19 cellular contexts compared by ENCODE assay signal in genomic region chr10:85145966-85146365, GRCh38.
DNase-seq lines count a peak whose midpoint lies in the region; ATAC-seq and TF ChIP-seq lines count a peak whose summit lies in the region.
"Had no signal": no experiment of that assay in that cellular context is flagged by ENCODE, and none has a peak within 500 bp of the region (broad histone marks: within the 10 kb centered on the region; RNA-seq: fewer than 3 reads in every experiment).

No MANE protein-coding gene starts in this region.

- no peak overlapping the region for H3K4me3 Mint-ChIP-seq in nephron progenitor cell
- H3K4me3 Mint-ChIP-seq: B cell; CD4-positive, alpha-beta T cell; CD8-positive, alpha-beta T cell had no signal

- peaks cover 25% of the 10 kb centered on the region for H3K9me3 Mint-ChIP-seq in nephron progenitor cell
- H3K9me3 Mint-ChIP-seq: CD8-positive, alpha-beta T cell had no signal

- H3K27me3 Mint-ChIP-seq in nephron progenitor cell (ENCODE audit: low read depth, poor library complexity), result peaks cover 6% of the 10 kb centered on the region
- H3K27me3 Mint-ChIP-seq: B cell; CD4-positive, alpha-beta T cell had no signal

- DNase-seq in esophagus muscularis mucosa (ENCODE audit: extremely low spot score) (peak; percentile 89), left lobe of liver (ENCODE audit: low spot score) (peak; percentile 89), nephron progenitor cell (no peak), amygdala (lab: John Stamatoyannopoulos, UW) (no peak), heart left ventricle (no peak)
- DNase-seq in stimulated activated CD4-positive, alpha-beta T cell treated with anti-CD3 and anti-CD28 coated beads, Interleukin-1b, Interleukin-23, amount 100 ng/mL, for 48 hours, result no peak
- DNase-seq: AML-193; Caco-2; Calu3; CD4-positive, alpha-beta T cell; CD8-positive, alpha-beta T cell; DMS79 treated with DMSO at 0.1 percent for 48 hours; GF-D8 had no signal

- H3K36me3 ChIP-seq in esophagus muscularis mucosa (no peaks in the 10 kb centered on the region), liver (ENCODE audit: control insufficient read depth in 4 of 4, insufficient read depth in 3 of 4, low read depth in 1 of 4, low read length in 3 of 4) (no peaks in the 10 kb centered on the region), heart left ventricle (no peaks in the 10 kb centered on the region)
- H3K36me3 ChIP-seq: BLaER1 treated with 17β-estradiol and CSF1 and Interleukin-3, amounts not matched to agents 10 nM and 100 nM had no signal

- intact Hi-C loops in esophagus muscularis mucosa (cut with DNase I), result no loop called here
- intact Hi-C loops in heart left ventricle (cut with DNase I), result no loop called here

- H3K27me3 ChIP-seq in esophagus muscularis mucosa, result no peaks in the 10 kb centered on the region
- no peaks in the 10 kb centered on the region for H3K27me3 ChIP-seq in liver (ENCODE audit: control insufficient read depth in 4 of 4, insufficient read depth in 4 of 4, low read length in 3 of 4)
- peaks cover 0 to 3% (median 0%) of the 10 kb centered on the region in 9 donors for H3K27me3 ChIP-seq in heart left ventricle
- H3K27me3 ChIP-seq: BLaER1 treated with 17β-estradiol and CSF1 and Interleukin-3, amounts not matched to agents 10 nM and 100 nM had no signal

- TF ChIP-seq CTCF in esophagus muscularis mucosa (IDR thresholded peaks at IDR 0.05), result no peak
- no peak for TF ChIP-seq CTCF in liver (IDR thresholded peaks at IDR 0.05; ENCODE audit: low read depth, low read length, missing input control)
- no peak for TF ChIP-seq CTCF in nephron progenitor cell (IDR thresholded peaks at IDR 0.05)
- no peak for TF ChIP-seq CTCF in heart left ventricle (IDR thresholded peaks at IDR 0.05)

- peak; percentile 99 for ATAC-seq in left lobe of liver
- no peak for ATAC-seq in heart left ventricle
- ATAC-seq: A549; CD8-positive, alpha-beta T cell had no signal

- peak; percentile 60 to 63 for TF ChIP-seq RAD21 in liver (IDR thresholded peaks at IDR 0.05)

- H3K27ac ChIP-seq in esophagus muscularis mucosa (replicated peaks in 1 of 4) (no peak overlapping the region), liver (ENCODE audit: low read depth in 1 of 2, low read length in 2 of 2) (peak overlapping the region in 1 of 2 donors; percentile 69), heart left ventricle (no peak overlapping the region)
- H3K27ac ChIP-seq: 22Rv1; A549; BLaER1 treated with 17β-estradiol and CSF1 and Interleukin-3, amounts not matched to agents 10 nM and 100 nM; C4-2B had no signal

- H3K4me1 ChIP-seq in esophagus muscularis mucosa (no peaks in the 10 kb centered on the region), liver (ENCODE audit: control insufficient read depth in 4 of 4, insufficient read depth in 4 of 4, low read length in 3 of 4) (peaks cover 0 to 3% (median 0%) of the 10 kb centered on the region in 4 donors), heart left ventricle (no peaks in the 10 kb centered on the region)
- H3K4me1 ChIP-seq: A549; BLaER1 treated with 17β-estradiol and CSF1 and Interleukin-3, amounts not matched to agents 10 nM and 100 nM; Caco-2 had no signal

- H3K36me3 Mint-ChIP-seq in nephron progenitor cell (ENCODE audit: low read depth), result peaks cover 12% of the 10 kb centered on the region
- H3K36me3 Mint-ChIP-seq: CD8-positive, alpha-beta T cell had no signal

- H3K4me3 ChIP-seq in esophagus muscularis mucosa (no peak overlapping the region), liver (ENCODE audit: low read depth in 1 of 3, low read length in 3 of 3) (no peak overlapping the region), heart left ventricle (no peak overlapping the region)
- H3K4me3 ChIP-seq: A549; BLaER1 treated with 17β-estradiol and CSF1 and Interleukin-3, amounts not matched to agents 10 nM and 100 nM had no signal

- peak overlapping the region; percentile 53 for H3K27ac Mint-ChIP-seq in nephron progenitor cell
- H3K27ac Mint-ChIP-seq: B cell; CD4-positive, alpha-beta T cell; CD8-positive, alpha-beta T cell had no signal

- WGBS in esophagus muscularis mucosa, result 65% methylated on average over 5 of the region's 5 CpGs
- 34% methylated on average over 5 of the region's 5 CpGs for WGBS in liver
- WGBS in heart left ventricle, 4 donors, result 63 to 80% (median 76%) methylated on average over 5 of the region's 5 CpGs

- no peak for TF ChIP-seq EP300 in esophagus muscularis mucosa (IDR thresholded peaks at IDR 0.05)

- H3K9me3 ChIP-seq in esophagus muscularis mucosa (no peaks in the 10 kb centered on the region), liver (ENCODE audit: control insufficient read depth in 4 of 4, low read length in 3 of 4) (no peaks in the 10 kb centered on the region), heart left ventricle (no peaks in the 10 kb centered on the region)
- H3K9me3 ChIP-seq: A549, Caco-2 had no signal

- peaks cover 35% of the 10 kb centered on the region for H3K4me1 Mint-ChIP-seq in nephron progenitor cell
- H3K4me1 Mint-ChIP-seq: B cell had no signal

- TF ChIP-seq POLR2A in esophagus muscularis mucosa (IDR thresholded peaks at IDR 0.05; ENCODE audit: low read depth), result no peak
- no peak for TF ChIP-seq POLR2A in heart left ventricle (IDR thresholded peaks at IDR 0.05)

- no peak overlapping the region for H3K9ac ChIP-seq in liver (ENCODE audit: low read depth in 1 of 2, low read length in 2 of 2)
- H3K9ac ChIP-seq: BLaER1 treated with 17β-estradiol and CSF1 and Interleukin-3, amounts not matched to agents 10 nM and 100 nM had no signal

TF ChIP-seq in liver, 16 proteins besides CTCF, POLR2A, EP300 and RAD21:
- no peak for TF ChIP-seq GABPA (IDR thresholded peaks at IDR 0.05 in 1 of 2, conservative IDR thresholded peaks at IDR 0.05 in 1 of 2)
- TF ChIP-seq, protein P1, sequence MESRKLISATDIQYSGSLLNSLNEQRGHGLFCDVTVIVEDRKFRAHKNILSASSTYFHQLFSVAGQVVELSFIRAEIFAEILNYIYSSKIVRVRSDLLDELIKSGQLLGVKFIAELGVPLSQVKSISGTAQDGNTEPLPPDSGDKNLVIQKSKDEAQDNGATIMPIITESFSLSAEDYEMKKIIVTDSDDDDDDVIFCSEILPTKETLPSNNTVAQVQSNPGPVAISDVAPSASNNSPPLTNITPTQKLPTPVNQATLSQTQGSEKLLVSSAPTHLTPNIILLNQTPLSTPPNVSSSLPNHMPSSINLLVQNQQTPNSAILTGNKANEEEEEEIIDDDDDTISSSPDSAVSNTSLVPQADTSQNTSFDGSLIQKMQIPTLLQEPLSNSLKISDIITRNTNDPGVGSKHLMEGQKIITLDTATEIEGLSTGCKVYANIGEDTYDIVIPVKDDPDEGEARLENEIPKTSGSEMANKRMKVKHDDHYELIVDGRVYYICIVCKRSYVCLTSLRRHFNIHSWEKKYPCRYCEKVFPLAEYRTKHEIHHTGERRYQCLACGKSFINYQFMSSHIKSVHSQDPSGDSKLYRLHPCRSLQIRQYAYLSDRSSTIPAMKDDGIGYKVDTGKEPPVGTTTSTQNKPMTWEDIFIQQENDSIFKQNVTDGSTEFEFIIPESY (IDR thresholded peaks at IDR 0.05), result no peak
- TF ChIP-seq MAX (IDR thresholded peaks at IDR 0.05), result peak; percentile 16
- TF ChIP-seq FOXA1 (IDR thresholded peaks at IDR 0.05), result no peak
- TF ChIP-seq FOXA2 (IDR thresholded peaks at IDR 0.05), result peak; percentile 52
- TF ChIP-seq EGR1 (IDR thresholded peaks at IDR 0.05; ENCODE audit: low read depth in 2 of 2), result no peak
- no peak for TF ChIP-seq REST (IDR thresholded peaks at IDR 0.05)
- peak; percentile 71 for TF ChIP-seq YY1 (IDR thresholded peaks at IDR 0.05)
- TF ChIP-seq HNF4A (conservative IDR thresholded peaks at IDR 0.05), result peak; percentile 85 to 92
- TF ChIP-seq JUND (IDR thresholded peaks at IDR 0.05), result peak; percentile 76 to 83
- TF ChIP-seq SP1 (IDR thresholded peaks at IDR 0.05), result peak; percentile 90
- TF ChIP-seq HNF4G (IDR thresholded peaks at IDR 0.05), result peak; percentile 77
- TF ChIP-seq TAF1 (conservative IDR thresholded peaks at IDR 0.05), result no peak
- peak; percentile 95 to 96 for TF ChIP-seq RXRA (IDR thresholded peaks at IDR 0.05)
- no peak for TF ChIP-seq NR2F2 (IDR thresholded peaks at IDR 0.05)
- TF ChIP-seq ATF3 (IDR thresholded peaks at IDR 0.05), result no peak

Comparison
In these comparisons a context has a peak if more than half of its experiments do, and no peak if none do; other contexts are left out.
1. DNase-seq: peak in esophagus muscularis mucosa (single experiment) and left lobe of liver (single experiment); none in nephron progenitor cell (single experiment), amygdala (0 of 56), heart left ventricle (0 of 5) and stimulated activated CD4-positive, alpha-beta T cell treated with anti-CD3 and anti-CD28 coated beads, Interleukin-1b, Interleukin-23, amount 100 ng/mL, for 48 hours (single experiment).